ENCODE assay signal across 11 cellular contexts in genomic region chr17:42660692-42661345, GRCh38. TPM values are rescaled to one million over a fixed set of nuclear protein-coding genes. Genes with fewer than 3 reads are reported as not detected.
DNase-seq lines count a peak whose midpoint lies in the region; ATAC-seq, FAIRE-seq and TF ChIP-seq lines count a peak whose summit lies in the region.
"Had no signal": no experiment of that assay in that cellular context is flagged by ENCODE, and none has a peak within 500 bp of the region (broad histone marks: within the 10 kb centered on the region; RNA-seq: fewer than 3 reads in every experiment).

No MANE protein-coding gene starts in this region.

- ATAC-seq in K562, result peak; percentile 71
- ATAC-seq in activated CD4-positive, alpha-beta T cell treated with anti-CD3 and anti-CD28 coated beads for 36 hours, result no peak

- peaks cover 14 to 20% of the 10 kb centered on the region in 2 experiments for H3K4me1 ChIP-seq in K562 (replicated peaks in 1 of 2; ENCODE audit: control insufficient read depth in 2 of 2, insufficient read depth in 2 of 2, low read length in 2 of 2)

- DNase-seq in AG04449 (ENCODE audit: low read depth, low spot score) (no peak), HT-29 (ENCODE audit: low spot score) (peak; percentile 81), K562 (ENCODE audit: extremely low read depth in 1 of 4, low spot score in 3 of 4) (peak in 2 of 4 experiments; percentile 63 to 67), mesothelial cell of epicardium (ENCODE audit: low spot score in 2 of 2, unreplicated experiment in 2 of 2) (no peak)
- DNase-seq in stimulated activated naive CD4-positive, alpha-beta T cell treated with Interleukin-2 at 50 U/mL for 16 hours (lab: John Stamatoyannopoulos, UW), result no peak
- DNase-seq in activated CD4-positive, CD25-positive, alpha-beta regulatory T cell (lab: John Stamatoyannopoulos, UW), result no peak
- DNase-seq in activated CD4-positive, alpha-beta T cell treated with anti-CD3 and anti-CD28 coated beads, Interleukin-2, amount 50 U/mL, for 48 hours, result no peak
- DNase-seq in activated CD4-positive, alpha-beta T cell treated with anti-CD3 and anti-CD28 coated beads for 36 hours, result no peak
- DNase-seq: NCI-H2107, right cardiac atrium had no signal

- no peak for TF ChIP-seq RAD21 in K562 (CRISPR knock-in tag; conservative IDR thresholded peaks at IDR 0.05 in 1 of 2, IDR thresholded peaks at IDR 0.05 in 1 of 2)

- H3K36me3 ChIP-seq in K562 (ENCODE audit: control insufficient read depth, insufficient read depth, low read length), result no peaks in the 10 kb centered on the region

- intact Hi-C loops in K562 (cut with micrococcal nuclease), result no loop called here
- intact Hi-C loops in activated CD4-positive, alpha-beta T cell treated with anti-CD3 and anti-CD28 coated beads for 36 hours (cut with DNase I, micrococcal nuclease), result no loop called here

- H3K27me3 ChIP-seq in K562 (ENCODE audit: control insufficient read depth in 2 of 2, insufficient read depth in 2 of 2, low read length in 2 of 2), result no peaks in the 10 kb centered on the region

- peak overlapping the region; percentile 46; the same call in 1 of the 2 replicates for H3K4me2 ChIP-seq in K562 (ENCODE audit: insufficient read depth, low read length)

- no peaks in the 10 kb centered on the region for H3K9me1 ChIP-seq in K562 (ENCODE audit: control insufficient read depth, insufficient read depth, low read length)

- no peak for TF ChIP-seq POLR2A in K562 (conservative IDR thresholded peaks at IDR 0.05)

- H3K27me3 Mint-ChIP-seq in mesothelial cell of epicardium (ENCODE audit: low read depth), result no peaks in the 10 kb centered on the region
- H3K27me3 Mint-ChIP-seq in activated CD4-positive, alpha-beta T cell treated with anti-CD3 and anti-CD28 coated beads for 36 hours, result no peaks in the 10 kb centered on the region

- POLR2A ChIA-PET in AG04449 (lab: Yijun Ruan, JAX), result interaction anchor here (0.9 to 2.4 kb wide), 4 partner anchors 9 to 52 kb away, joined by 3 to 7 read pairs (median 5); partner anchors contain the start of gene PLEKHH3
- POLR2A ChIA-PET in K562 (lab: Yijun Ruan, JAX), result interaction anchor here (0.7 to 1.5 kb wide), 7 partner anchors 9 to 96 kb away, joined by 3 to 7 read pairs (median 5); no protein-coding TSS in a partner anchor
- POLR2A ChIA-PET in activated CD4-positive, alpha-beta T cell treated with anti-CD3 and anti-CD28 coated beads for 36 hours (lab: Charles Lee), result no interaction called here

- in situ Hi-C loops in K562 (cut with MboI), result no loop called here

- peaks cover 20% of the 10 kb centered on the region for H3K36me3 Mint-ChIP-seq in mesothelial cell of epicardium
- peaks cover 4% of the 10 kb centered on the region for H3K36me3 Mint-ChIP-seq in activated CD4-positive, alpha-beta T cell treated with anti-CD3 and anti-CD28 coated beads for 36 hours (ENCODE audit: low read depth)

- TF ChIP-seq CTCF in AG04449 (IDR thresholded peaks at IDR 0.05; ENCODE audit: insufficient read depth, low read length, missing control alignments) (no peak), K562 (IDR thresholded peaks at IDR 0.05 in 2 of 3, conservative IDR thresholded peaks at IDR 0.05 in 1 of 3; ENCODE audit: insufficient read depth in 2 of 3, low read depth in 1 of 3, low read length in 3 of 3) (no peak), mesothelial cell of epicardium (IDR thresholded peaks at IDR 0.05; ENCODE audit: unreplicated experiment) (no peak)

- BruUV-seq in K562 (replicated peaks; lab: Mats Ljungman, UMichigan), result no TSS peak

- peak overlapping the region; percentile 28 for H3K4me3 ChIP-seq in AG04449 (ENCODE audit: low read depth, low read length)
- H3K4me3 ChIP-seq in K562, result no peak overlapping the region

- 15% methylated on average over 7 of the region's 7 CpGs for WGBS in K562 (ENCODE audit: insufficient coverage, low coverage, missing lambda C conversion rate)

- peak overlapping the region; percentile 1 for H3K27ac Mint-ChIP-seq in mesothelial cell of epicardium
- H3K27ac Mint-ChIP-seq in activated CD4-positive, alpha-beta T cell treated with anti-CD3 and anti-CD28 coated beads for 36 hours, result no peak overlapping the region

- peak overlapping the region; percentile 15 to 31; a peak in 2 of 4 replicates for H3K9ac ChIP-seq in K562 (ENCODE audit: insufficient read depth in 1 of 2, low read depth in 2 of 2, low read length in 2 of 2)

- no peaks in the 10 kb centered on the region for H3K9me3 ChIP-seq in K562 (replicated peaks; ENCODE audit: control insufficient read depth, insufficient read depth, low read depth, low read length)

- peak; percentile 46 for FAIRE-seq in K562 (lab: Jason Lieb, UNC)
- FAIRE-seq: TTC549 had no signal

- peak; percentile 43 for TF ChIP-seq EP300 in K562 (IDR thresholded peaks at IDR 0.05; ENCODE audit: low read length)

- peak overlapping the region; percentile 44; the same call in 1 of the 3 replicates for H3K27ac ChIP-seq in K562 (ENCODE audit: extremely low read depth, low read depth, low read length)

- CTCF ChIA-PET in AG04449 (lab: Yijun Ruan, JAX) (interaction anchor here (0.8 to 5.3 kb wide), 5 partner anchors 12 to 83 kb away, joined by 3 to 31 read pairs (median 11); partner anchors contain the start of genes CCR10, PLEKHH3 and PSMC3IP), K562 (lab: Yijun Ruan, JAX; ENCODE audit: low intra/inter-chr PET ratio) (interaction anchor here (0.5 kb wide), 1 partner anchor 15 kb away, joined by 3 read pairs; no protein-coding TSS in a partner anchor)
- CTCF ChIA-PET in activated CD4-positive, alpha-beta T cell treated with anti-CD3 and anti-CD28 coated beads for 36 hours (lab: Charles Lee), result interaction anchor here (0.6 to 1.4 kb wide), 7 partner anchors 20 to 476 kb away, joined by 3 to 8 read pairs (median 4); partner anchors contain the start of genes HCRT, RETREG3 and TUBG1

- peaks cover 18% of the 10 kb centered on the region for H3K4me1 Mint-ChIP-seq in mesothelial cell of epicardium
- H3K4me1 Mint-ChIP-seq in activated CD4-positive, alpha-beta T cell treated with anti-CD3 and anti-CD28 coated beads for 36 hours, result peaks cover 21% of the 10 kb centered on the region

- peak overlapping the region; percentile 56 for H3K4me3 Mint-ChIP-seq in mesothelial cell of epicardium
- H3K4me3 Mint-ChIP-seq in activated CD4-positive, alpha-beta T cell treated with anti-CD3 and anti-CD28 coated beads for 36 hours, result no peak overlapping the region

- H4K20me1 ChIP-seq in K562 (replicated peaks; ENCODE audit: control insufficient read depth, insufficient read depth, low read length), result no peaks in the 10 kb centered on the region

- peak overlapping the region; percentile 25 for H2AFZ ChIP-seq in K562 (ENCODE audit: low read depth, low read length)

- peaks cover 6% of the 10 kb centered on the region for H3K9me3 Mint-ChIP-seq in mesothelial cell of epicardium
- H3K9me3 Mint-ChIP-seq in activated CD4-positive, alpha-beta T cell treated with anti-CD3 and anti-CD28 coated beads for 36 hours (ENCODE audit: low read depth), result no peaks in the 10 kb centered on the region

- no peaks in the 10 kb centered on the region for H3K79me2 ChIP-seq in K562 (ENCODE audit: control insufficient read depth, insufficient read depth, low read length)

RNA-seq across cellular contexts. Expression of gene TUBG2, which starts 1.7 kb away (rescaled TPM):
- total RNA-seq in HT-29 (2014; rRNA removed; shearing (Covaris generic)), result 7.4 and 8.7 TPM in 2 replicates
- total RNA-seq in K562 (2011; cell fraction: chromatin; rRNA removed; ENCODE audit: low replicate concordance), result 1.1 TPM in 1 of 2 replicates, not detected in the other
- total RNA-seq in K562 (2011; cell fraction: nucleolus; rRNA removed), result 0.39 and 0.83 TPM in 2 replicates
- total RNA-seq in K562 (2011; cell fraction: nucleoplasm; rRNA removed), result 0.37 TPM in 1 of 2 replicates, not detected in the other
- 0.09 and 0.12 TPM in 2 replicates for total RNA-seq in K562 (2014; rRNA removed)
- total RNA-seq in K562 (2014; rRNA removed; fragmentation: Illumina TruSeq; extraction: Trizol), result not detected in 2 replicates
- total RNA-seq in K562 (2015; rRNA removed; fragmentation: Illumina TruSeq; extraction: Trizol), result 0.26 and 0.29 TPM in 2 replicates
- total RNA-seq in K562 (2021), result 0.78 and 0.80 TPM in 2 replicates
- polyA plus RNA-seq in K562 (2011; rRNA removed), result 0.21 and 0.37 TPM in 2 replicates
- polyA plus RNA-seq in K562 (2011; cell fraction: cytosol; rRNA removed), result 0.15 and 0.24 TPM in 2 replicates
- 0.91 and 2.0 TPM in 2 replicates for polyA plus RNA-seq in K562 (2011; cell fraction: nucleus; rRNA removed)
- polyA plus RNA-seq in K562 (2012), result 0.35 and 0.40 TPM in 2 replicates
- 0.24 and 0.35 TPM in 2 replicates for polyA plus RNA-seq in K562 (2014; fragmentation: Illumina TruSeq; extraction: Trizol)
- polyA plus RNA-seq in K562 (2014; fragmentation: Nextera tagmentation; extraction: Ambion mirVana), result under 1 TPM; 0.15 to 0.34 TPM
- not detected in 2 replicates for polyA plus RNA-seq in K562 (2014; rRNA removed)
- polyA minus RNA-seq in K562 (2011; rRNA and poly(A)+ RNA removed), result 0.11 and 0.15 TPM in 2 replicates
- 0.86 and 1.6 TPM in 2 replicates for polyA minus RNA-seq in K562 (2011; cell fraction: cytosol; rRNA and poly(A)+ RNA removed)
- 0.33 TPM in 1 of 2 replicates, not detected in the other for polyA minus RNA-seq in K562 (2011; cell fraction: nucleus; rRNA and poly(A)+ RNA removed)
- total RNA-seq in mesothelial cell of epicardium, result 30.6 to 33.7 TPM (median 33.4 TPM) in 3 replicates
- total RNA-seq in activated CD4-positive, alpha-beta T cell treated with anti-CD3 and anti-CD28 coated beads for 36 hours, result 1 to 10 TPM; 9.0 to 9.2 TPM

RNA-seq across cellular contexts. Expression of gene PLEKHH3, which starts 16.0 kb away (rescaled TPM):
- total RNA-seq in HT-29 (2014; rRNA removed; shearing (Covaris generic)), result 34.2 and 49.4 TPM in 2 replicates
- 23.0 and 51.2 TPM in 2 replicates for total RNA-seq in K562 (2011; cell fraction: chromatin; rRNA removed; ENCODE audit: low replicate concordance)
- total RNA-seq in K562 (2011; cell fraction: nucleolus; rRNA removed), result 37.7 and 51.7 TPM in 2 replicates
- 29.7 and 29.8 TPM in 2 replicates for total RNA-seq in K562 (2011; cell fraction: nucleoplasm; rRNA removed)
- total RNA-seq in K562 (2014; rRNA removed) (20.6 and 28.2 TPM in 2 replicates), K562 (2014; rRNA removed; fragmentation: Illumina TruSeq; extraction: Trizol) (2.0 and 2.6 TPM in 2 replicates), K562 (2015; rRNA removed; fragmentation: Illumina TruSeq; extraction: Trizol) (7.5 and 7.8 TPM in 2 replicates), K562 (2021) (32.7 and 34.5 TPM in 2 replicates), mesothelial cell of epicardium (35.9 to 38.2 TPM (median 37.8 TPM) in 3 replicates)
- polyA plus RNA-seq in K562 (2011; rRNA removed) (4.3 and 8.0 TPM in 2 replicates), K562 (2014; fragmentation: Illumina TruSeq; extraction: Trizol) (5.0 and 19.4 TPM in 2 replicates), K562 (2014; fragmentation: Nextera tagmentation; extraction: Ambion mirVana) (under 1 TPM; 0.58 to 0.80 TPM), K562 (2014; rRNA removed) (29.0 and 31.0 TPM in 2 replicates)
- polyA plus RNA-seq in K562 (2011; cell fraction: cytosol; rRNA removed), result 5.6 and 15.6 TPM in 2 replicates
- 24.8 and 51.1 TPM in 2 replicates for polyA plus RNA-seq in K562 (2011; cell fraction: nucleus; rRNA removed)
- polyA plus RNA-seq in K562 (2012), result 12.5 and 25.8 TPM in 2 replicates
- 1.3 and 1.9 TPM in 2 replicates for polyA minus RNA-seq in K562 (2011; rRNA and poly(A)+ RNA removed)
- 6.6 and 8.6 TPM in 2 replicates for polyA minus RNA-seq in K562 (2011; cell fraction: cytosol; rRNA and poly(A)+ RNA removed)
- polyA minus RNA-seq in K562 (2011; cell fraction: nucleus; rRNA and poly(A)+ RNA removed), result 7.0 and 12.1 TPM in 2 replicates
- under 1 TPM; 0.73 to 0.97 TPM for total RNA-seq in activated CD4-positive, alpha-beta T cell treated with anti-CD3 and anti-CD28 coated beads for 36 hours

RNA-seq across cellular contexts. Expression of gene CCR10, which starts 20.8 kb away (rescaled TPM):
- not detected in 2 replicates for total RNA-seq in HT-29 (2014; rRNA removed; shearing (Covaris generic))
- 0.77 and 2.7 TPM in 2 replicates for total RNA-seq in K562 (2011; cell fraction: chromatin; rRNA removed; ENCODE audit: low replicate concordance)
- 4.5 TPM in 2 replicates for total RNA-seq in K562 (2011; cell fraction: nucleolus; rRNA removed)
- 1.8 and 2.3 TPM in 2 replicates for total RNA-seq in K562 (2011; cell fraction: nucleoplasm; rRNA removed)
- total RNA-seq in K562 (2014; rRNA removed) (2.5 and 3.6 TPM in 2 replicates), K562 (2014; rRNA removed; fragmentation: Illumina TruSeq; extraction: Trizol) (0.18 and 0.19 TPM in 2 replicates), K562 (2015; rRNA removed; fragmentation: Illumina TruSeq; extraction: Trizol) (0.58 and 0.68 TPM in 2 replicates), K562 (2021) (4.0 and 4.8 TPM in 2 replicates), mesothelial cell of epicardium (2.0 to 2.3 TPM (median 2.1 TPM) in 3 replicates)
- polyA plus RNA-seq in K562 (2011; rRNA removed) (0.82 and 3.6 TPM in 2 replicates), K562 (2014; fragmentation: Illumina TruSeq; extraction: Trizol) (0.06 and 0.28 TPM in 2 replicates), K562 (2014; fragmentation: Nextera tagmentation; extraction: Ambion mirVana) (not detected), K562 (2014; rRNA removed) (3.6 and 4.3 TPM in 2 replicates)
- polyA plus RNA-seq in K562 (2011; cell fraction: cytosol; rRNA removed), result 6.0 and 7.2 TPM in 2 replicates
- polyA plus RNA-seq in K562 (2011; cell fraction: nucleus; rRNA removed), result 7.7 and 10.7 TPM in 2 replicates
- polyA plus RNA-seq in K562 (2012), result 5.1 and 10.4 TPM in 2 replicates
- polyA minus RNA-seq in K562 (2011; rRNA and poly(A)+ RNA removed), result 0.21 and 0.30 TPM in 2 replicates
- polyA minus RNA-seq in K562 (2011; cell fraction: cytosol; rRNA and poly(A)+ RNA removed), result 0.86 and 4.7 TPM in 2 replicates
- polyA minus RNA-seq in K562 (2011; cell fraction: nucleus; rRNA and poly(A)+ RNA removed), result 1.9 and 5.7 TPM in 2 replicates
- under 1 TPM; 0.18 to 0.37 TPM for total RNA-seq in activated CD4-positive, alpha-beta T cell treated with anti-CD3 and anti-CD28 coated beads for 36 hours

RNA-seq across cellular contexts. Expression of gene CNTNAP1, which starts 21.5 kb away (rescaled TPM):
- 0.08 and 0.23 TPM in 2 replicates for total RNA-seq in HT-29 (2014; rRNA removed; shearing (Covaris generic))
- total RNA-seq in K562 (2011; cell fraction: chromatin; rRNA removed; ENCODE audit: low replicate concordance), result 14.6 and 22.8 TPM in 2 replicates
- total RNA-seq in K562 (2011; cell fraction: nucleolus; rRNA removed), result 8.8 and 9.7 TPM in 2 replicates
- 7.5 and 8.7 TPM in 2 replicates for total RNA-seq in K562 (2011; cell fraction: nucleoplasm; rRNA removed)
- total RNA-seq in K562 (2014; rRNA removed) (0.14 and 0.41 TPM in 2 replicates), K562 (2014; rRNA removed; fragmentation: Illumina TruSeq; extraction: Trizol) (0.29 and 0.33 TPM in 2 replicates), K562 (2015; rRNA removed; fragmentation: Illumina TruSeq; extraction: Trizol) (0.38 and 0.62 TPM in 2 replicates), K562 (2021) (1.5 and 1.8 TPM in 2 replicates), mesothelial cell of epicardium (20.5 to 23.1 TPM (median 20.9 TPM) in 3 replicates)
- polyA plus RNA-seq in K562 (2011; rRNA removed) (1.0 and 2.8 TPM in 2 replicates), K562 (2014; fragmentation: Illumina TruSeq; extraction: Trizol) (0.89 and 1.4 TPM in 2 replicates), K562 (2014; fragmentation: Nextera tagmentation; extraction: Ambion mirVana) (under 1 TPM; 0.10 to 0.17 TPM), K562 (2014; rRNA removed) (1.6 and 1.8 TPM in 2 replicates)
- 1.3 and 2.0 TPM in 2 replicates for polyA plus RNA-seq in K562 (2011; cell fraction: cytosol; rRNA removed)
- 17.0 and 22.4 TPM in 2 replicates for polyA plus RNA-seq in K562 (2011; cell fraction: nucleus; rRNA removed)
- polyA plus RNA-seq in K562 (2012), result 1.5 and 4.8 TPM in 2 replicates
- polyA minus RNA-seq in K562 (2011; rRNA and poly(A)+ RNA removed), result 0.35 and 0.45 TPM in 2 replicates
- 0.19 and 0.36 TPM in 2 replicates for polyA minus RNA-seq in K562 (2011; cell fraction: cytosol; rRNA and poly(A)+ RNA removed)
- 1.8 and 3.6 TPM in 2 replicates for polyA minus RNA-seq in K562 (2011; cell fraction: nucleus; rRNA and poly(A)+ RNA removed)
- 1 to 10 TPM; 1.2 to 1.4 TPM for total RNA-seq in activated CD4-positive, alpha-beta T cell treated with anti-CD3 and anti-CD28 coated beads for 36 hours

RNA-seq across cellular contexts. Expression of gene TUBG1, which starts 51.3 kb away (rescaled TPM):
- total RNA-seq in HT-29 (2014; rRNA removed; shearing (Covaris generic)), result 123 and 127 TPM in 2 replicates
- total RNA-seq in K562 (2011; cell fraction: chromatin; rRNA removed; ENCODE audit: low replicate concordance), result 35.3 and 79.8 TPM in 2 replicates
- total RNA-seq in K562 (2011; cell fraction: nucleolus; rRNA removed), result 46.3 and 58.9 TPM in 2 replicates
- total RNA-seq in K562 (2011; cell fraction: nucleoplasm; rRNA removed), result 54.0 and 66.2 TPM in 2 replicates
- total RNA-seq in K562 (2014; rRNA removed) (89.5 and 116 TPM in 2 replicates), K562 (2014; rRNA removed; fragmentation: Illumina TruSeq; extraction: Trizol) (33.7 and 40.1 TPM in 2 replicates), K562 (2015; rRNA removed; fragmentation: Illumina TruSeq; extraction: Trizol) (64.4 and 65.4 TPM in 2 replicates), K562 (2021) (115 and 117 TPM in 2 replicates), mesothelial cell of epicardium (35.0 to 42.9 TPM (median 38.4 TPM) in 3 replicates)
- polyA plus RNA-seq in K562 (2011; rRNA removed) (46.1 and 46.9 TPM in 2 replicates), K562 (2014; fragmentation: Illumina TruSeq; extraction: Trizol) (147 and 163 TPM in 2 replicates), K562 (2014; fragmentation: Nextera tagmentation; extraction: Ambion mirVana) (10 to 100 TPM; 33.1 to 66.0 TPM), K562 (2014; rRNA removed) (68.3 and 77.8 TPM in 2 replicates)
- polyA plus RNA-seq in K562 (2011; cell fraction: cytosol; rRNA removed), result 94.0 and 218 TPM in 2 replicates
- polyA plus RNA-seq in K562 (2011; cell fraction: nucleus; rRNA removed), result 89.8 and 181 TPM in 2 replicates
- 117 and 186 TPM in 2 replicates for polyA plus RNA-seq in K562 (2012)
- polyA minus RNA-seq in K562 (2011; rRNA and poly(A)+ RNA removed), result 28.6 and 72.5 TPM in 2 replicates
- 53.4 and 81.5 TPM in 2 replicates for polyA minus RNA-seq in K562 (2011; cell fraction: cytosol; rRNA and poly(A)+ RNA removed)
- polyA minus RNA-seq in K562 (2011; cell fraction: nucleus; rRNA and poly(A)+ RNA removed), result 30.7 and 31.3 TPM in 2 replicates
- 100 to 1,000 TPM in 1 of 2 experiments, 10 to 100 TPM in 1; 76.1 to 102 TPM for total RNA-seq in activated CD4-positive, alpha-beta T cell treated with anti-CD3 and anti-CD28 coated beads for 36 hours
